8 cellular contexts compared by ENCODE assay signal in the genomic region with DNA sequence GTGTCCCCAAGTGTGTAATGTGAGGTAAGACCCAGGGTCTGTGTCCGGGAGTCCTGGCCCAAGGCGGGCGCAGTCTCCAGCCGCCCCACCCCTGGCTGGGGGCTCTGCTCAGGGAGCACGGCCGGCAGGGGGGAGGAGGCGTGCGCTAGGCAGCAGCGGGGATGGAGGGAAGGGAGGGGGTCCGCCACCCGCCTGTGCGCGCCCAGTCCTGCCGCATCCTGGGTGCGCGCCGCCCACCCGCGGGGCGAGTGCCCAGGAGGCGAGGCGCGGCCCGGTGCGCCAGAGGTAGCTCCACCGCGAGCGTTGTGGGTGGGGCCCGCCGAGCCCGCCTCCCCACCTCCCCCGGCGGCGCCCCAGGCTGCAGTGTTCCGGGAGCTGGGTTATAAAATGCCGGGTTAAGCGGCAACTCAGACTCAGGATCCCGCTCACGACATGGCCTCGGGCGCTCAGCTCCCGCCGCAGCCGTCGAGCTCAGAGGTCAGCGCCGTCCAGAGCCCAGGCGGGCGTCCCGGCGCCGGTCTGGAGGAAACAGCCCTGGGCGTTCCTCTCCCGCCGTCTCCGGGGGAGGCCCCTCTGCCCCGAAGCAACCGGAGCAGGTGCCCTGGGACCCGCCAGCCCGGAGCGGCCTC. TPM values are rescaled to one million over a fixed set of nuclear protein-coding genes. Genes with fewer than 3 reads are reported as not detected.
DNase-seq lines count a peak whose midpoint lies in the region; ATAC-seq and TF ChIP-seq lines count a peak whose summit lies in the region.

TSS of gene CCNI2 (plus strand) at position 363 of the 629 bp plus-strand sequence. CDS start at position 433, 70 bp downstream.

- peaks cover 8% of the 10 kb centered on the region for H3K27me3 ChIP-seq in A673 (replicated peaks; ENCODE audit: insufficient read depth, low read depth, low read length, poor library complexity)
- peaks cover 49% of the 10 kb centered on the region for H3K27me3 ChIP-seq in iPS-15b (ENCODE audit: control insufficient read depth, insufficient read depth, low read length)

- BruUV-seq in A673 (replicated peaks; lab: Mats Ljungman, UMichigan), result no TSS peak

- peaks cover 31% of the 10 kb centered on the region for H3K4me1 Mint-ChIP-seq in activated naive CD8-positive, alpha-beta T cell treated with anti-CD3 and anti-CD28 coated beads for 36 hours

- peak within 1 kb of the TSS; percentile 18 for H3K9ac ChIP-seq in iPS-15b (ENCODE audit: low read depth, low read length)

- peaks cover 14% of the 10 kb centered on the region for H3K27me3 Mint-ChIP-seq in activated naive CD8-positive, alpha-beta T cell treated with anti-CD3 and anti-CD28 coated beads for 36 hours

- no peak for TF ChIP-seq CTCF in A673 (conservative IDR thresholded peaks at IDR 0.05; ENCODE audit: low read depth, low read length)

- no peak for DNase-seq in A673 (ENCODE audit: low spot score)
- DNase-seq in RPMI7951 (ENCODE audit: low read depth), result peak; percentile 6
- DNase-seq in activated naive CD8-positive, alpha-beta T cell treated with anti-CD3 and anti-CD28 coated beads for 36 hours, result peak; percentile 75
- DNase-seq in stimulated activated CD4-positive, alpha-beta T cell treated with anti-CD3 and anti-CD28 coated beads, Interleukin-1b, Interleukin-23, amount 100 ng/mL, for 24 hours (ENCODE audit: low read depth in 4 of 4, low spot score in 1 of 4), result peak; percentile 24 to 53 (median 44)
- DNase-seq in NOMO-1 treated with dmso at 0.1 percent for 144 hours (lab: John Stamatoyannopoulos, UW; ENCODE audit: unreplicated experiment), result no peak
- DNase-seq in Ammon's horn (ENCODE audit: low spot score), result no peak

- intact Hi-C loops in A673 (cut with micrococcal nuclease; ENCODE audit: unreplicated experiment), result loop anchor here (2.0 kb wide), 1 partner anchor 74 kb away; no protein-coding TSS in a partner anchor

- H3K4me1 ChIP-seq in A673 (ENCODE audit: insufficient read depth, low read length, poor library complexity, severe bottlenecking), result no peaks in the 10 kb centered on the region
- H3K4me1 ChIP-seq in iPS-15b (ENCODE audit: control insufficient read depth, insufficient read depth, low read length), result no peaks in the 10 kb centered on the region

- peaks cover 17% of the 10 kb centered on the region for H3K36me3 Mint-ChIP-seq in activated naive CD8-positive, alpha-beta T cell treated with anti-CD3 and anti-CD28 coated beads for 36 hours

- H3K27ac Mint-ChIP-seq in activated naive CD8-positive, alpha-beta T cell treated with anti-CD3 and anti-CD28 coated beads for 36 hours, result peak within 1 kb of the TSS; percentile 62

- H3K9me3 Mint-ChIP-seq in activated naive CD8-positive, alpha-beta T cell treated with anti-CD3 and anti-CD28 coated beads for 36 hours, result no peaks in the 10 kb centered on the region

- CTCF ChIA-PET in A673 (lab: Charles Lee), result interaction anchor here (0.5 to 0.7 kb wide), 2 partner anchors 81 to 1212 kb away, joined by 3 to 7 read pairs; no protein-coding TSS in a partner anchor

- H3K36me3 ChIP-seq in A673 (ENCODE audit: insufficient read depth, low read length, poor library complexity, severe bottlenecking), result no peaks in the 10 kb centered on the region
- no peaks in the 10 kb centered on the region for H3K36me3 ChIP-seq in iPS-15b (ENCODE audit: control insufficient read depth, insufficient read depth, low read length)

- H3K9me3 ChIP-seq in A673 (ENCODE audit: low read depth, low read length, poor library complexity, severe bottlenecking) (no peaks in the 10 kb centered on the region), iPS-15b (ENCODE audit: control insufficient read depth, insufficient read depth, low read length) (no peaks in the 10 kb centered on the region)

- H3K27ac ChIP-seq in A673 (ENCODE audit: low read depth, low read length, poor library complexity, severe bottlenecking), result no peak within 1 kb of the TSS

- peak; percentile 47 for ATAC-seq in GM19372 (IDR thresholded peaks at IDR 0.05; ENCODE audit: low read depth, unreplicated experiment)

- H3K4me3 Mint-ChIP-seq in activated naive CD8-positive, alpha-beta T cell treated with anti-CD3 and anti-CD28 coated beads for 36 hours, result peak within 1 kb of the TSS; percentile 72

- H3K4me3 ChIP-seq in A673 (ENCODE audit: low read depth, low read length, poor library complexity, severe bottlenecking), result peak within 1 kb of the TSS; percentile 59
- H3K4me3 ChIP-seq in iPS-15b (ENCODE audit: low read depth, low read length), result peak within 1 kb of the TSS; percentile 49

- POLR2A ChIA-PET in A673 (lab: Charles Lee; ENCODE audit: low non-redundant PET), result no interaction called here

RNA-seq across cellular contexts. Expression of gene CCNI2, which starts in this region (rescaled TPM):
- total RNA-seq in A673 (2021), result 0.11 TPM in 1 of 2 replicates, not detected in the other
- total RNA-seq in RPMI7951 (2014; rRNA removed; shearing (Covaris generic)), result 2.0 TPM in 1 of 2 replicates, not detected in the other
- 1 to 10 TPM; 6.9 to 8.4 TPM for total RNA-seq in activated naive CD8-positive, alpha-beta T cell treated with anti-CD3 and anti-CD28 coated beads for 36 hours

Comparison
In these comparisons a context has a peak if more than half of its experiments do, and no peak if none do; other contexts are left out.
1. DNase-seq: peak in RPMI7951 (single experiment), activated naive CD8-positive, alpha-beta T cell treated with anti-CD3 and anti-CD28 coated beads for 36 hours (single experiment) and stimulated activated CD4-positive, alpha-beta T cell treated with anti-CD3 and anti-CD28 coated beads, Interleukin-1b, Interleukin-23, amount 100 ng/mL, for 24 hours (4 of 4); none in A673 (single experiment), NOMO-1 treated with dmso at 0.1 percent for 144 hours (single experiment) and Ammon's horn (single experiment).